In the genomic region with DNA sequence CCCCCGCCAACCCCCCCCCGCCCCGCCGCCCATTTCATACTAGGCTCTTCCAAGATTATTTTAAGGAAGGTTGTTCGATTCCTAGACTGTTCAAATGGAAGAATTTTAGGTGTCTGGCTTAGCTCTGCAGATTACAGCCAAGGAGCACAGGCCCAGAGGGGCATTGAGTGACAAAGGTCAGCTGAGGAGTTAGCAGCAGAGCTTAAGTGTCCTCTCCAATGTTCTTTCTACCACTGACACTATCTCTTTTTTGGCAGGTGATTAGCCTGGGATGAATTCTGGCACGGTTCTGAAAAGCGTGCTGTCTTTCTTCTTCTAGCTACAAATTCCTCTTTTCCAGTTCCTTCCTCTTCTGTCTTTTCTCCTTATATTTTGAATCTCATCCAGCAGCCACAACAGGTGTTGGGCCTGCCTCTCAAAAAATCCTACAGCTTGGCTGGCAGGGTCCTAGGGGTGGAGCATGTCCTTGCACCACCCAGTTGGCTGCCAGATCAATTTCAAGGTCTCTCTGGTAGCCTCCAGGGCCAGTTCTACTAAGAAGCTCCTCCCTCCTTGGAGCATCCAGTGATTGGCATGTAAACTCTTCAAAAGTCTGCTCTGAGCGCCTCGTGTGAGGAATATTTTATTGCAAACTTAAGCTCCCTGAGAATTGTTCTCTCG, we compare ENCODE assay signal across 19 cellular contexts. TPM values are rescaled to one million over a fixed set of nuclear protein-coding genes. Genes with fewer than 3 reads are reported as not detected.
A peak's percentile ranks its signal among the peaks of the same experiment; 100 is the strongest.
DNase-seq lines count a peak whose midpoint lies in the region; ATAC-seq and TF ChIP-seq lines count a peak whose summit lies in the region.
"Had no signal": no experiment of that assay in that cellular context is flagged by ENCODE, and none has a peak within 500 bp of the region (broad histone marks: within the 10 kb centered on the region; RNA-seq: fewer than 3 reads in every experiment).

No MANE protein-coding gene starts in this region.

- no peaks in the 10 kb centered on the region for H3K36me3 Mint-ChIP-seq in neural progenitor cell

- peaks cover 24% of the 10 kb centered on the region for H3K4me1 Mint-ChIP-seq in neural progenitor cell

- H3K9me3 ChIP-seq in neural progenitor cell (ENCODE audit: low read depth), result no peaks in the 10 kb centered on the region
- H3K9me3 ChIP-seq: BE2C had no signal

- peaks cover 6% of the 10 kb centered on the region for H3K27me3 Mint-ChIP-seq in neural progenitor cell (ENCODE audit: insufficient read depth, low read depth)

- H3K79me2 ChIP-seq in neural progenitor cell (ENCODE audit: low read depth), result no peaks in the 10 kb centered on the region

- peak overlapping the region; percentile 66 for H3K4me3 Mint-ChIP-seq in neural progenitor cell

- DNase-seq in DMS79 treated with DMSO at 0.1 percent for 48 hours (lab: John Stamatoyannopoulos, UW) (peak; percentile 63), NCI-H1092 (lab: John Stamatoyannopoulos, UW) (peak; percentile 40), neural progenitor cell (ENCODE audit: low spot score) (no peak), OCI-M1 (lab: John Stamatoyannopoulos, UW) (no peak)
- DNase-seq: activated CD4-positive, alpha-beta T cell treated with anti-CD3 and anti-CD28 coated beads for 1 hour; activated effector memory CD4-positive, alpha-beta T cell treated with anti-CD3 and anti-CD28 coated beads, Interleukin-2, amount 50 U/mL, for 16 hours; aorta; BE2C; cortex of kidney; foreskin keratinocyte; GDM1; NCI-H2081; stimulated activated CD4-positive, alpha-beta T cell treated with anti-CD3 and anti-CD28 coated beads, Interleukin-4, amount 100 ng/mL, for 24 hours; stimulated activated CD8-positive, alpha-beta memory T cell treated with anti-CD3 and anti-CD28 coated beads, Interleukin-4, amount 100 ng/mL, for 48 hours; T-helper 2 cell had no signal

- no peaks in the 10 kb centered on the region for H4K20me1 ChIP-seq in neural progenitor cell (ENCODE audit: low read depth)

- no peaks in the 10 kb centered on the region for H3K36me3 ChIP-seq in neural progenitor cell
- H3K36me3 ChIP-seq: BE2C had no signal

- no peak for ATAC-seq in HG03135 (IDR thresholded peaks at IDR 0.05; ENCODE audit: unreplicated experiment)
- ATAC-seq in HG03196 (IDR thresholded peaks at IDR 0.05; ENCODE audit: unreplicated experiment), result no peak
- ATAC-seq: foreskin keratinocyte had no signal

- H3K4me2 ChIP-seq in neural progenitor cell, result no peak overlapping the region

- H3K27ac ChIP-seq in cingulate gyrus (ENCODE audit: low read depth, low read length) (peak overlapping the region; percentile 35), neural progenitor cell (no peak overlapping the region)
- H3K27ac ChIP-seq: foreskin keratinocyte, skin epidermis had no signal

- H3K27ac Mint-ChIP-seq in neural progenitor cell, result no peak overlapping the region

- TF ChIP-seq CTCF in neural progenitor cell (IDR thresholded peaks at IDR 0.05), result no peak

- no peak overlapping the region for H3K4me3 ChIP-seq in neural progenitor cell
- H3K4me3 ChIP-seq: skin epidermis had no signal

- no peaks in the 10 kb centered on the region for H3K9me3 Mint-ChIP-seq in neural progenitor cell

- no peaks in the 10 kb centered on the region for H3K27me3 ChIP-seq in neural progenitor cell
- H3K27me3 ChIP-seq: BE2C had no signal

- H3K9ac ChIP-seq in neural progenitor cell, result no peak overlapping the region

- peaks cover 20% of the 10 kb centered on the region for H3K4me1 ChIP-seq in neural progenitor cell
- H3K4me1 ChIP-seq: foreskin keratinocyte had no signal

- no peak overlapping the region for H2AFZ ChIP-seq in neural progenitor cell (replicated peaks)

- H3F3A ChIP-seq in neural progenitor cell (ENCODE audit: low read depth), result peaks cover 11% of the 10 kb centered on the region

RNA-seq across cellular contexts. Expression of a gene that starts 23.0 kb away (rescaled TPM):
- total RNA-seq in neural progenitor cell (ENCODE audit: low replicate concordance), result 1.2 and 1.3 TPM in 2 replicates

RNA-seq across cellular contexts. Expression of a gene that starts 46.1 kb away (rescaled TPM):
- 12.3 and 15.9 TPM in 2 replicates for total RNA-seq in neural progenitor cell (ENCODE audit: low replicate concordance)

RNA-seq across cellular contexts. Expression of a gene that starts 49.2 kb away (rescaled TPM):
- 15.2 and 16.9 TPM in 2 replicates for total RNA-seq in neural progenitor cell (ENCODE audit: low replicate concordance)

Comparison
In these comparisons a context has a peak if more than half of its experiments do, and no peak if none do; other contexts are left out.
1. DNase-seq: peak in DMS79 treated with DMSO at 0.1 percent for 48 hours (single experiment) and NCI-H1092 (single experiment); none in neural progenitor cell (single experiment) and OCI-M1 (single experiment).